Comparison of ENCODE assay signal across 14 cellular contexts in genomic region chr9:95138474-95138873, GRCh38.
DNase-seq lines count a peak whose midpoint lies in the region; ATAC-seq and TF ChIP-seq lines count a peak whose summit lies in the region.
"Had no signal": no experiment of that assay in that cellular context is flagged by ENCODE, and none has a peak within 500 bp of the region (broad histone marks: within the 10 kb centered on the region; RNA-seq: fewer than 3 reads in every experiment).

No MANE protein-coding gene starts in this region.

- H3K4me1 ChIP-seq in OCI-LY3 (ENCODE audit: low read length): peaks cover 16% of the 10 kb centered on the region
- peaks cover 0 to 21% (median 10%) of the 10 kb centered on the region in 4 donors for H3K4me1 ChIP-seq in transverse colon

- H3K27me3 ChIP-seq in OCI-LY3 (ENCODE audit: low read depth, low read length) (no peaks in the 10 kb centered on the region), transverse colon (no peaks in the 10 kb centered on the region)
- H3K27me3 ChIP-seq: sigmoid colon had no signal

- H3K4me3 ChIP-seq in OCI-LY3 (ENCODE audit: low read length) (peak overlapping the region; percentile 52), transverse colon (no peak overlapping the region)
- H3K4me3 ChIP-seq: sigmoid colon had no signal

- 0 out of 2 replicates have a peak overlapping the region, but pooled peaks have one; percentile 57 for H2AFZ ChIP-seq in OCI-LY3 (ENCODE audit: low read depth, low read length)

- TF ChIP-seq EP300 in transverse colon (IDR thresholded peaks at IDR 0.05; ENCODE audit: low read depth): no peak

- no peak overlapping the region for H3K4me3 Mint-ChIP-seq in activated T-cell treated with anti-CD3 and anti-CD28 coated beads, Interleukin-2, amount 50 U/mL, for 72 hours
- H3K4me3 Mint-ChIP-seq in stimulated activated naive B cell treated with anti-CD40 and anti-IgM and Interleukin-4, amounts not matched to agents 10 μg/mL and 1 μg/mL and 100 μg/mL, for 72 hours: no peak overlapping the region
- H3K4me3 Mint-ChIP-seq: B cell; effector memory CD8-positive, alpha-beta T cell; type B pancreatic cell had no signal

- in situ Hi-C loops in transverse colon (cut with MboI; ENCODE audit: low pct_ligation_motif_present in 1 of 4, low pct_unique_long_range_greater_than_20kb in 1 of 4, low sequenced_read_pairs in 3 of 4): loop anchor here in 2 of 4 donors (10.0 kb wide), 2 partner anchors 354 to 454 kb away; no protein-coding TSS in a partner anchor

- H3K36me3 ChIP-seq in OCI-LY3 (replicated peaks; ENCODE audit: low read depth, low read length): no peaks in the 10 kb centered on the region
- H3K36me3 ChIP-seq in transverse colon: no peaks in the 10 kb centered on the region
- H3K36me3 ChIP-seq: sigmoid colon had no signal

- WGBS in transverse colon (ENCODE audit: low coverage in 1 of 2), 2 donors: 89 to 93% methylated on average over 3 to 10 of the region's 10 CpGs

- H3K9me3 ChIP-seq in OCI-LY3 (ENCODE audit: insufficient read depth, low read length) (no peaks in the 10 kb centered on the region), transverse colon (no peaks in the 10 kb centered on the region)
- H3K9me3 ChIP-seq: sigmoid colon had no signal

- DNase-seq in DMS 273 treated with DMSO at 0.1 percent for 48 hours (lab: John Stamatoyannopoulos, UW) (peak; percentile 33), NCI-H1105 treated with DMSO at 0.1 percent for 48 hours (lab: John Stamatoyannopoulos, UW) (peak; percentile 96), iPS-NIHi11 (ENCODE audit: low spot score) (peak; percentile 33), mucosa of gallbladder (ENCODE audit: low spot score) (no peak), transverse colon (no peak)
- DNase-seq in activated T-cell treated with anti-CD3 and anti-CD28 coated beads, Interleukin-2, amount 50 U/mL, for 72 hours: no peak
- no peak for DNase-seq in stimulated activated naive B cell treated with anti-CD40 and anti-IgM and Interleukin-4, amounts not matched to agents 10 μg/mL and 1 μg/mL and 100 μg/mL, for 72 hours
- DNase-seq: aorta; effector memory CD8-positive, alpha-beta T cell; Kasumi-1 had no signal

- TF ChIP-seq CTCF in OCI-LY3 (IDR thresholded peaks at IDR 0.05; ENCODE audit: low read depth, low read length): no peak
- TF ChIP-seq CTCF in transverse colon (IDR thresholded peaks at IDR 0.05): no peak

- H3K27ac Mint-ChIP-seq in activated T-cell treated with anti-CD3 and anti-CD28 coated beads, Interleukin-2, amount 50 U/mL, for 72 hours: no peak overlapping the region
- H3K27ac Mint-ChIP-seq in stimulated activated naive B cell treated with anti-CD40 and anti-IgM and Interleukin-4, amounts not matched to agents 10 μg/mL and 1 μg/mL and 100 μg/mL, for 72 hours: no peak overlapping the region
- H3K27ac Mint-ChIP-seq: B cell; effector memory CD8-positive, alpha-beta T cell; type B pancreatic cell had no signal

- TF ChIP-seq POLR2A in transverse colon (IDR thresholded peaks at IDR 0.05): no peak

- intact Hi-C loops in transverse colon (cut with DNase I; ENCODE audit: low total_unique reads): no loop called here

- ATAC-seq in activated T-cell treated with anti-CD3 and anti-CD28 coated beads, Interleukin-2, amount 50 U/mL, for 72 hours (replicated peaks in 1 of 2): no peak
- no peak for ATAC-seq in stimulated activated naive B cell treated with anti-CD40 and anti-IgM and Interleukin-4, amounts not matched to agents 10 μg/mL and 1 μg/mL and 100 μg/mL, for 72 hours (replicated peaks)
- ATAC-seq: effector memory CD8-positive, alpha-beta T cell had no signal

- H3K9ac ChIP-seq in OCI-LY3 (ENCODE audit: low read length): no peak overlapping the region

- no peaks in the 10 kb centered on the region for H3K27me3 Mint-ChIP-seq in activated T-cell treated with anti-CD3 and anti-CD28 coated beads, Interleukin-2, amount 50 U/mL, for 72 hours (ENCODE audit: low read depth)
- no peaks in the 10 kb centered on the region for H3K27me3 Mint-ChIP-seq in stimulated activated naive B cell treated with anti-CD40 and anti-IgM and Interleukin-4, amounts not matched to agents 10 μg/mL and 1 μg/mL and 100 μg/mL, for 72 hours
- H3K27me3 Mint-ChIP-seq: B cell; effector memory CD8-positive, alpha-beta T cell; type B pancreatic cell had no signal

- no peak overlapping the region for H3K27ac ChIP-seq in OCI-LY3 (ENCODE audit: low read length)
- H3K27ac ChIP-seq in transverse colon: no peak overlapping the region

- no peaks in the 10 kb centered on the region for H4K20me1 ChIP-seq in OCI-LY3 (ENCODE audit: insufficient read depth, low read length)

- peak overlapping the region; percentile 66 for H3K4me2 ChIP-seq in OCI-LY3 (ENCODE audit: low read length)

- no peaks in the 10 kb centered on the region for H3K9me3 Mint-ChIP-seq in activated T-cell treated with anti-CD3 and anti-CD28 coated beads, Interleukin-2, amount 50 U/mL, for 72 hours
- no peaks in the 10 kb centered on the region for H3K9me3 Mint-ChIP-seq in stimulated activated naive B cell treated with anti-CD40 and anti-IgM and Interleukin-4, amounts not matched to agents 10 μg/mL and 1 μg/mL and 100 μg/mL, for 72 hours
- H3K9me3 Mint-ChIP-seq: effector memory CD8-positive, alpha-beta T cell; type B pancreatic cell had no signal

- H3K36me3 Mint-ChIP-seq in activated T-cell treated with anti-CD3 and anti-CD28 coated beads, Interleukin-2, amount 50 U/mL, for 72 hours (ENCODE audit: insufficient read depth in 2 of 2): no peaks in the 10 kb centered on the region
- H3K36me3 Mint-ChIP-seq in stimulated activated naive B cell treated with anti-CD40 and anti-IgM and Interleukin-4, amounts not matched to agents 10 μg/mL and 1 μg/mL and 100 μg/mL, for 72 hours: peaks cover 19 to 29% of the 10 kb centered on the region in 2 donors

- H3K79me2 ChIP-seq in OCI-LY3 (ENCODE audit: low read length): no peaks in the 10 kb centered on the region

- no peaks in the 10 kb centered on the region for H3K4me1 Mint-ChIP-seq in activated T-cell treated with anti-CD3 and anti-CD28 coated beads, Interleukin-2, amount 50 U/mL, for 72 hours (ENCODE audit: low read depth)
- no peaks in the 10 kb centered on the region for H3K4me1 Mint-ChIP-seq in stimulated activated naive B cell treated with anti-CD40 and anti-IgM and Interleukin-4, amounts not matched to agents 10 μg/mL and 1 μg/mL and 100 μg/mL, for 72 hours
- H3K4me1 Mint-ChIP-seq: B cell had no signal

Comparison
In these comparisons a context has a peak if more than half of its experiments do, and no peak if none do; other contexts are left out.
1. DNase-seq: peak in DMS 273 treated with DMSO at 0.1 percent for 48 hours (single experiment), NCI-H1105 treated with DMSO at 0.1 percent for 48 hours (single experiment) and iPS-NIHi11 (single experiment); none in activated T-cell treated with anti-CD3 and anti-CD28 coated beads, Interleukin-2, amount 50 U/mL, for 72 hours (0 of 2), mucosa of gallbladder (single experiment), stimulated activated naive B cell treated with anti-CD40 and anti-IgM and Interleukin-4, amounts not matched to agents 10 μg/mL and 1 μg/mL and 100 μg/mL, for 72 hours (single experiment) and transverse colon (single experiment).